In genomic region chr16:35744716-35745115, GRCh38 we compare ENCODE assay signal across 19 cellular contexts.
DNase-seq lines count a peak whose midpoint lies in the region; ATAC-seq, FAIRE-seq and TF ChIP-seq lines count a peak whose summit lies in the region.
"Had no signal": no experiment of that assay in that cellular context is flagged by ENCODE, and none has a peak within 500 bp of the region (broad histone marks: within the 10 kb centered on the region; RNA-seq: fewer than 3 reads in every experiment).

No MANE protein-coding gene starts in this region.

- DNase-seq in HT1080 (ENCODE audit: low read depth) = peak; percentile 58
- peak; percentile 2 for DNase-seq in RPMI7951 (ENCODE audit: low read depth)
- DNase-seq in esophagus muscularis mucosa (ENCODE audit: extremely low spot score) = peak; percentile 90
- peak; percentile 71 for DNase-seq in urothelium cell line (ENCODE audit: low spot score)
- DNase-seq: Calu3; CD4-positive, alpha-beta T cell; DMS53; H9; NCI-H1048; NCI-H146; NCI-H2081 treated with DMSO at 0.1 percent for 48 hours; NCI-H510A treated with DMSO at 0.1 percent for 48 hours; NCI-H82; SIG-M5 had no signal

- H3K9me3 ChIP-seq in esophagus muscularis mucosa = peaks cover 0 to 30% (median 9%) of the 10 kb centered on the region in 4 donors

- no peak overlapping the region for H3K27ac ChIP-seq in esophagus muscularis mucosa (replicated peaks in 1 of 4)
- H3K27ac ChIP-seq: HL-60 had no signal

- no peak for ATAC-seq in GM18519 (IDR thresholded peaks at IDR 0.05; ENCODE audit: low FRiP score, unreplicated experiment)
- no peak for ATAC-seq in GM18502 (IDR thresholded peaks at IDR 0.05; ENCODE audit: poor library complexity, unreplicated experiment)
- ATAC-seq in HG03159 (IDR thresholded peaks at IDR 0.05; ENCODE audit: unreplicated experiment) = no peak
- ATAC-seq: K562 had no signal

- WGBS in esophagus muscularis mucosa = 67% methylated on average over 4 of the region's 4 CpGs

- no peak for TF ChIP-seq EP300 in esophagus muscularis mucosa (IDR thresholded peaks at IDR 0.05)

- TF ChIP-seq CTCF in esophagus muscularis mucosa (IDR thresholded peaks at IDR 0.05) = no peak

- no peaks in the 10 kb centered on the region for H3K36me3 ChIP-seq in esophagus muscularis mucosa

- no peak for TF ChIP-seq POLR2A in esophagus muscularis mucosa (IDR thresholded peaks at IDR 0.05; ENCODE audit: low read depth)

- no peaks in the 10 kb centered on the region for H3K4me1 ChIP-seq in esophagus muscularis mucosa

- H3K27me3 ChIP-seq in esophagus muscularis mucosa = no peaks in the 10 kb centered on the region

- intact Hi-C loops in esophagus muscularis mucosa (cut with DNase I) = loop anchor here (10.0 kb wide), 1 partner anchor 70 kb away; no protein-coding TSS in a partner anchor

- peak; percentile 75 for FAIRE-seq in urothelium cell line (lab: Jason Lieb, UNC)
- FAIRE-seq: K562 had no signal

- H3K4me3 ChIP-seq in esophagus muscularis mucosa = no peak overlapping the region
- H3K4me3 ChIP-seq: K562 had no signal

Comparison
In these comparisons a context has a peak if more than half of its experiments do, and no peak if none do; other contexts are left out.
1. DNase-seq: peak in every context shown above with its lines; median percentile 90 in esophagus muscularis mucosa; 71 in urothelium cell line; 58 in HT1080; 2 in RPMI7951.